In genomic region chr15:89057506-89058133, GRCh38 we compare ENCODE assay signal across 1 cellular context.
TF ChIP-seq lines count a peak whose summit lies in the region.

No MANE protein-coding gene starts in this region.

TF ChIP-seq in GM12878, 131 proteins besides CTCF, POLR2A, EP300 and RAD21 (continued from another document):
- TF ChIP-seq SRF (IDR thresholded peaks at IDR 0.05; ENCODE audit: low read depth in 2 of 2, low read length in 2 of 2) = 0 out of 4 replicates have a peak, but pooled peaks of 1 of the 2 experiments have one; percentile 5
- no peak for TF ChIP-seq REST (IDR thresholded peaks at IDR 0.05; ENCODE audit: low read depth, low read length)
TF ChIP-seq in GM12878: peak in this region for 10.
